ENCODE assay signal across 18 cellular contexts in the genomic region with DNA sequence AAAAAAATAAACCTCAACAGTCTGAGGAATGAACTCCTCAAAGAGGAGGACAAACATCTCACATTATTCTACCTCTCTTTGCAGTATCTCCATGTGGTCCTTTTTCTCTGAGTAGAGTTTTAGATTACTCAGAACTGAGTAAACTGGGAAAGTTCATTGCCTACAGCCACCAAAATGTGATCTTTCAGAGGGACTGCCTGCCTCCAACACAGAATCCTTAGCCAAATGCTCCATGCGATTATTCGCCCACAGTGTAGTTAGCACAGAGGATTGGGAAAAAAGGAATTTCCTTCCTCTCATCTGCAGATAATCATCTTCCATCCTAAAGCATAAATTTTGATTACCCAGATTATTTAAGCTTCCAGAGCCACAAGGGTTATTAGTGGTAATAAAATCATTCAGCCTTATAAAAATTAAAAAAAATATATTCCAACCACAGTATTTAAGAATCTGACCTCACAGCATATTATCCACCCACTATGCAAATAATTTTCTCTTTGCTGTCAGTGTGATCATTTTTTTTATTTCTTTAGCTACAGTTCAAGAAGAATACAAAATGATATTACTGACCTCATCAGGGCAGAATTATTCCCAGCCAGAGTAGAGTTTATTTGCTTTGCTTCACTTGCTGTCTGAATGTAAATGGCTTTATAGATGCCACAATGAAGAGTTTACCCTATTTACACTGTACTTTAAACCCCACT.
DNase-seq lines count a peak whose midpoint lies in the region; ATAC-seq, FAIRE-seq and TF ChIP-seq lines count a peak whose summit lies in the region.
"Had no signal": no experiment of that assay in that cellular context is flagged by ENCODE, and none has a peak within 500 bp of the region (broad histone marks: within the 10 kb centered on the region; RNA-seq: fewer than 3 reads in every experiment).

No MANE protein-coding gene starts in this region.

- TF ChIP-seq RAD21 in IMR-90 (IDR thresholded peaks at IDR 0.05; ENCODE audit: low read length): no peak

- H3K4me2 ChIP-seq in IMR-90 (ENCODE audit: low read depth, low read length): no peak overlapping the region
- H3K4me2 ChIP-seq in astrocyte (ENCODE audit: low read length): peak overlapping the region; percentile 9

- no peak overlapping the region for H2AK9ac ChIP-seq in IMR-90 (replicated peaks; ENCODE audit: low read depth, low read length, poor library complexity)

- H3K4me3 Mint-ChIP-seq in astrocyte (ENCODE audit: unreplicated experiment) (no peak overlapping the region), mesothelial cell of epicardium (no peak overlapping the region), glutamatergic neuron (ENCODE audit: unreplicated experiment) (no peak overlapping the region)
- H3K4me3 Mint-ChIP-seq: activated CD4-positive, alpha-beta memory T cell treated with anti-CD3 and anti-CD28 coated beads, Interleukin-2, amount 10 ng/mL, durations not matched to agents 7 days and 5 days; activated naive CD4-positive, alpha-beta T cell treated with anti-CD3 and anti-CD28 coated beads, Interleukin-2, amount 50 U/mL, for 24 hours; activated T-cell treated with anti-CD3 and anti-CD28 coated beads, Interleukin-2, amount 50 U/mL, for 24 hours; CD8-positive, alpha-beta T cell had no signal

- H2AK5ac ChIP-seq in IMR-90 (ENCODE audit: low read depth, low read length): no peak overlapping the region

- H3K36me3 ChIP-seq in BJ (ENCODE audit: control insufficient read depth, insufficient read depth, low read length) (no peaks in the 10 kb centered on the region), IMR-90 (ENCODE audit: control insufficient read depth, insufficient read depth, low read length) (no peaks in the 10 kb centered on the region), astrocyte (ENCODE audit: insufficient read depth, low read length) (no peaks in the 10 kb centered on the region), gastrocnemius medialis (no peaks in the 10 kb centered on the region)
- H3K36me3 ChIP-seq: right lobe of liver, transverse colon had no signal

- H3K4me1 Mint-ChIP-seq in astrocyte (ENCODE audit: low read depth, unreplicated experiment) (peaks cover 27% of the 10 kb centered on the region), mesothelial cell of epicardium (peaks cover 29% of the 10 kb centered on the region), glutamatergic neuron (ENCODE audit: low read depth, unreplicated experiment) (peaks cover 8% of the 10 kb centered on the region)
- H3K4me1 Mint-ChIP-seq: activated CD4-positive, alpha-beta memory T cell treated with anti-CD3 and anti-CD28 coated beads, Interleukin-2, amount 10 ng/mL, durations not matched to agents 7 days and 5 days; activated naive CD4-positive, alpha-beta T cell treated with anti-CD3 and anti-CD28 coated beads, Interleukin-2, amount 50 U/mL, for 24 hours had no signal

- no peaks in the 10 kb centered on the region for H4K20me1 ChIP-seq in IMR-90 (ENCODE audit: insufficient read depth, low read length)
- no peaks in the 10 kb centered on the region for H4K20me1 ChIP-seq in astrocyte (ENCODE audit: insufficient read depth, low read length)

- H3K27ac ChIP-seq in IMR-90 (ENCODE audit: insufficient read depth, low read length) (no peak overlapping the region), astrocyte (ENCODE audit: low read depth, low read length) (no peak overlapping the region), gastrocnemius medialis (no peak overlapping the region)
- H3K27ac ChIP-seq: right lobe of liver, transverse colon had no signal

- WGBS in IMR-90 (ENCODE audit: extremely low coverage in 2 of 2, insufficient read length in 1 of 2), 2 experiments: no CpG with 5 or more reads among the region's 2 CpGs

- H2BK120ac ChIP-seq in IMR-90 (ENCODE audit: low read depth, low read length): 0 out of 2 replicates have a peak overlapping the region, but pooled peaks have one; percentile 39

- H3K27me3 Mint-ChIP-seq in astrocyte (ENCODE audit: low read depth, unreplicated experiment): no peaks in the 10 kb centered on the region
- no peaks in the 10 kb centered on the region for H3K27me3 Mint-ChIP-seq in mesothelial cell of epicardium (ENCODE audit: low read depth)
- H3K27me3 Mint-ChIP-seq in glutamatergic neuron (ENCODE audit: unreplicated experiment): no peaks in the 10 kb centered on the region
- H3K27me3 Mint-ChIP-seq: activated CD4-positive, alpha-beta memory T cell treated with anti-CD3 and anti-CD28 coated beads, Interleukin-2, amount 10 ng/mL, durations not matched to agents 7 days and 5 days; activated naive CD4-positive, alpha-beta T cell treated with anti-CD3 and anti-CD28 coated beads, Interleukin-2, amount 50 U/mL, for 24 hours; activated T-cell treated with anti-CD3 and anti-CD28 coated beads, Interleukin-2, amount 50 U/mL, for 24 hours had no signal

- no peak overlapping the region for H3K23ac ChIP-seq in IMR-90 (ENCODE audit: low read depth, low read length)

- H3K9ac ChIP-seq in IMR-90 (ENCODE audit: low read depth, low read length): no peak overlapping the region
- H3K9ac ChIP-seq in astrocyte (ENCODE audit: low read length): no peak overlapping the region

- no peaks in the 10 kb centered on the region for H3K79me1 ChIP-seq in IMR-90 (ENCODE audit: low read depth in 1 of 2, low read length in 2 of 2)

- H3K79me2 ChIP-seq in astrocyte (ENCODE audit: insufficient read depth, low read length): no peaks in the 10 kb centered on the region

- intact Hi-C loops in IMR-90 (cut with micrococcal nuclease): no loop called here
- intact Hi-C loops in gastrocnemius medialis (cut with DNase I; ENCODE audit: low total_unique reads): no loop called here

- H4K5ac ChIP-seq in IMR-90 (ENCODE audit: low read depth, low read length): no peak overlapping the region

- in situ Hi-C loops in IMR-90 (cut with MboI; ENCODE audit: low sequenced_read_pairs) (no loop called here), gastrocnemius medialis (cut with MboI; ENCODE audit: low sequenced_read_pairs in 4 of 4) (no loop called here)

- no peak for TF ChIP-seq CTCF in BJ (IDR thresholded peaks at IDR 0.05; ENCODE audit: insufficient read depth, low read depth, low read length)
- no peak for TF ChIP-seq CTCF in IMR-90 (conservative IDR thresholded peaks at IDR 0.05; ENCODE audit: low read depth, low read length)
- no peak for TF ChIP-seq CTCF in astrocyte (IDR thresholded peaks at IDR 0.05; ENCODE audit: insufficient read depth, low read depth, low read length)
- no peak for TF ChIP-seq CTCF in mesothelial cell of epicardium (IDR thresholded peaks at IDR 0.05; ENCODE audit: unreplicated experiment)
- TF ChIP-seq CTCF in glutamatergic neuron (IDR thresholded peaks at IDR 0.05; ENCODE audit: partially characterized antibody, unreplicated experiment): no peak
- TF ChIP-seq CTCF in gastrocnemius medialis (IDR thresholded peaks at IDR 0.05 in 4 of 5, conservative IDR thresholded peaks at IDR 0.05 in 1 of 5): no peak

- H3K9me1 ChIP-seq in IMR-90 (ENCODE audit: insufficient read depth, low read length): no peaks in the 10 kb centered on the region

- H3K14ac ChIP-seq in IMR-90 (replicated peaks; ENCODE audit: low read depth, low read length): no peak overlapping the region

- H3K36me3 Mint-ChIP-seq in astrocyte (ENCODE audit: low read depth, unreplicated experiment): no peaks in the 10 kb centered on the region
- H3K36me3 Mint-ChIP-seq in mesothelial cell of epicardium: no peaks in the 10 kb centered on the region
- no peaks in the 10 kb centered on the region for H3K36me3 Mint-ChIP-seq in glutamatergic neuron (ENCODE audit: unreplicated experiment)
- H3K36me3 Mint-ChIP-seq: activated naive CD4-positive, alpha-beta T cell treated with anti-CD3 and anti-CD28 coated beads, Interleukin-2, amount 50 U/mL, for 24 hours; CD8-positive, alpha-beta T cell had no signal

- H2BK20ac ChIP-seq in IMR-90 (ENCODE audit: low read depth, low read length): no peak overlapping the region

- H3K4ac ChIP-seq in IMR-90 (ENCODE audit: low read depth, low read length): no peak overlapping the region

- no peak overlapping the region for H2BK15ac ChIP-seq in IMR-90 (ENCODE audit: low read depth, low read length)

- peaks cover 3% of the 10 kb centered on the region for H3K4me1 ChIP-seq in IMR-90 (ENCODE audit: control insufficient read depth, insufficient read depth, low read length)
- H3K4me1 ChIP-seq in astrocyte (ENCODE audit: insufficient read depth, low read length): peaks cover 15% of the 10 kb centered on the region
- no peaks in the 10 kb centered on the region for H3K4me1 ChIP-seq in gastrocnemius medialis
- H3K4me1 ChIP-seq: right lobe of liver had no signal

- H3K9me3 Mint-ChIP-seq in astrocyte (ENCODE audit: unreplicated experiment): no peaks in the 10 kb centered on the region
- H3K9me3 Mint-ChIP-seq in mesothelial cell of epicardium: peaks cover 9% of the 10 kb centered on the region
- H3K9me3 Mint-ChIP-seq in glutamatergic neuron (ENCODE audit: unreplicated experiment): no peaks in the 10 kb centered on the region
- H3K9me3 Mint-ChIP-seq: activated CD4-positive, alpha-beta memory T cell treated with anti-CD3 and anti-CD28 coated beads, Interleukin-2, amount 10 ng/mL, durations not matched to agents 7 days and 5 days had no signal

- H3K18ac ChIP-seq in IMR-90 (ENCODE audit: low read depth, low read length): no peak overlapping the region

- no peak overlapping the region for H2BK5ac ChIP-seq in IMR-90 (ENCODE audit: low read depth, low read length, poor library complexity, severe bottlenecking)

- H4K8ac ChIP-seq in IMR-90 (ENCODE audit: low read depth in 2 of 2, low read length in 2 of 2): no peak overlapping the region

- no peak overlapping the region for H2AFZ ChIP-seq in IMR-90 (replicated peaks; ENCODE audit: low read length, poor library complexity)
- H2AFZ ChIP-seq in astrocyte (ENCODE audit: low read depth, low read length): no peak overlapping the region

- H3K9me3 ChIP-seq in IMR-90 (ENCODE audit: control insufficient read depth, insufficient read depth, low read length) (no peaks in the 10 kb centered on the region), astrocyte (ENCODE audit: insufficient read depth, low read depth, low read length) (no peaks in the 10 kb centered on the region), gastrocnemius medialis (no peaks in the 10 kb centered on the region)
- H3K9me3 ChIP-seq: right lobe of liver, transverse colon had no signal

- CTCF ChIA-PET in BJ (lab: Yijun Ruan, JAX) (no interaction called here), IMR-90 (lab: Yijun Ruan, JAX) (interaction anchor here (1.6 kb wide), 1 partner anchor 13 kb away, joined by 4 read pairs; no protein-coding TSS in a partner anchor)

- no peak overlapping the region for H3K56ac ChIP-seq in IMR-90 (ENCODE audit: extremely low read depth, insufficient read depth, low read length)

- H3K27ac Mint-ChIP-seq in astrocyte (ENCODE audit: unreplicated experiment): peak overlapping the region; percentile 88
- peak overlapping the region; percentile 88 for H3K27ac Mint-ChIP-seq in mesothelial cell of epicardium
- no peak overlapping the region for H3K27ac Mint-ChIP-seq in glutamatergic neuron (ENCODE audit: unreplicated experiment)
- H3K27ac Mint-ChIP-seq: activated CD4-positive, alpha-beta memory T cell treated with anti-CD3 and anti-CD28 coated beads, Interleukin-2, amount 10 ng/mL, durations not matched to agents 7 days and 5 days; activated naive CD4-positive, alpha-beta T cell treated with anti-CD3 and anti-CD28 coated beads, Interleukin-2, amount 50 U/mL, for 24 hours; activated T-cell treated with anti-CD3 and anti-CD28 coated beads, Interleukin-2, amount 50 U/mL, for 24 hours; CD8-positive, alpha-beta T cell had no signal

- POLR2A ChIA-PET in BJ (lab: Charles Lee): interaction anchor here (0.6 kb wide), 1 partner anchor 589 kb away, joined by 3 read pairs; no protein-coding TSS in a partner anchor
- POLR2A ChIA-PET in IMR-90 (lab: Charles Lee; ENCODE audit: unreplicated experiment): no interaction called here

- no peak for ATAC-seq in IMR-90 (ENCODE audit: low read depth)
- ATAC-seq in gastrocnemius medialis: no peak
- no peak for ATAC-seq in HG03039 (IDR thresholded peaks at IDR 0.05; ENCODE audit: unreplicated experiment)
- ATAC-seq: CD8-positive, alpha-beta T cell; HCT116; right lobe of liver had no signal

- H3K27me3 ChIP-seq in BJ (ENCODE audit: control insufficient read depth, insufficient read depth, low read length) (no peaks in the 10 kb centered on the region), IMR-90 (ENCODE audit: control insufficient read depth, insufficient read depth, low read length) (no peaks in the 10 kb centered on the region), astrocyte (ENCODE audit: insufficient read depth, low read length) (no peaks in the 10 kb centered on the region), gastrocnemius medialis (no peaks in the 10 kb centered on the region)
- H3K27me3 ChIP-seq: right lobe of liver, transverse colon had no signal

- H3K4me3 ChIP-seq in BJ (ENCODE audit: low read depth, low read length) (no peak overlapping the region), IMR-90 (ENCODE audit: insufficient read depth, low read depth, low read length) (no peak overlapping the region), astrocyte (ENCODE audit: insufficient read depth, low read depth, low read length) (no peak overlapping the region), gastrocnemius medialis (no peak overlapping the region)
- H3K4me3 ChIP-seq: right lobe of liver, transverse colon had no signal

- TF ChIP-seq POLR2A in IMR-90 (IDR thresholded peaks at IDR 0.05; ENCODE audit: low read depth, low read length) (no peak), gastrocnemius medialis (IDR thresholded peaks at IDR 0.05) (no peak)

- peak; percentile 23 for FAIRE-seq in astrocyte (lab: Jason Lieb, UNC)

- no peak overlapping the region for H4K91ac ChIP-seq in IMR-90 (ENCODE audit: insufficient read depth, low read depth, low read length)

- DNase-seq in BJ (ENCODE audit: low read depth) (peak; percentile 43), IMR-90 (no peak), astrocyte (ENCODE audit: low read depth) (peak; percentile 68), mesothelial cell of epicardium (ENCODE audit: low spot score in 2 of 2, unreplicated experiment in 2 of 2) (no peak), glutamatergic neuron (no peak), SIG-M5 treated with dmso at 0.1 percent for 504 hours (lab: John Stamatoyannopoulos, UW; ENCODE audit: unreplicated experiment) (no peak), gastrocnemius medialis (no peak)
- DNase-seq: activated CD4-positive, alpha-beta memory T cell treated with anti-CD3 and anti-CD28 coated beads, Interleukin-2, amount 10 ng/mL, durations not matched to agents 7 days and 5 days; activated T-cell treated with anti-CD3 and anti-CD28 coated beads, Interleukin-2, amount 50 U/mL, for 24 hours; CD8-positive, alpha-beta T cell; NCI-H1694; nucleus accumbens; right lobe of liver; stimulated activated naive CD4-positive, alpha-beta T cell treated with Interleukin-2 at 50 U/mL for 16 hours; transverse colon had no signal

- dilution Hi-C loops in IMR-90 (cut with HindIII; ENCODE audit: low sequenced_read_pairs, unreplicated experiment): no loop called here

- no TSS peak for BruUV-seq in IMR-90 (replicated peaks; lab: Mats Ljungman, UMichigan)

Comparison
In these comparisons a context has a peak if more than half of its experiments do, and no peak if none do; other contexts are left out.
1. DNase-seq: peak in BJ (single experiment) and astrocyte (single experiment); none in IMR-90 (single experiment), mesothelial cell of epicardium (0 of 2), glutamatergic neuron (single experiment), SIG-M5 treated with dmso at 0.1 percent for 504 hours (single experiment) and gastrocnemius medialis (0 of 2).